ENCODE assay signal across 8 cellular contexts in the genomic region with DNA sequence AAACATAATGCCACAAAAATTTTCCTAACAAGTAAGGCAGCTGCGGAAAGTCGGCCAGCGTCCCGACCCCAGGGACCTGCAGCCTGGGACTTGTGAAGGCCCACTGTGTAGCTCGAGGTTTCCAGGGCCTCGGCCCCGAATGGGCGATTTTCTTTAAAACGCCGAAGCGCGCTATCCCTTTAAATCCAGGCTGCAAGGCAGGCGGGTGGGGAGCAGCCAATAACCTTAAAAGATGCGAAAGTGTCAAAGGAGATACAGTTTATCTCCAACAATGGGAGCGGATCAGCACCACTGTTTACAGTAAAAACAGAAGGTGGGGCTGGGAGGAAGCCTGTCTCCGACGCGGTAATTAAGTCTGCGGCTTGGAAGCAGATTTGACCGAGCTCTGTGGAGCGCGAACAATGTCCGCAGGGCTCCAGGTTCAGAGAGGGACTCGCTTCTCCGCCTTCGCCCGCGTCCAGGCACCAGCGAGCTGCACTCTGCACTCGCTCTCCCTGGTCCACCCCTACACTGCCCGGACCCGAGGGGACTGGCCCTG. TPM values are rescaled to one million over a fixed set of nuclear protein-coding genes. Genes with fewer than 3 reads are reported as not detected.
DNase-seq lines count a peak whose midpoint lies in the region; ATAC-seq and TF ChIP-seq lines count a peak whose summit lies in the region.

No MANE protein-coding gene starts in this region.

- no peaks in the 10 kb centered on the region for H3K36me3 ChIP-seq in adrenal gland (replicated peaks in 1 of 2)
- H3K36me3 ChIP-seq in right atrium auricular region: no peaks in the 10 kb centered on the region
- no peaks in the 10 kb centered on the region for H3K36me3 ChIP-seq in prostate gland

- H3K4me3 ChIP-seq in AG10803 (ENCODE audit: low read length) (peak overlapping the region; percentile 83), adrenal gland (peak overlapping the region; percentile 33 to 98 (median 79)), right atrium auricular region (peak overlapping the region; percentile 74 to 93), prostate gland (peak overlapping the region; percentile 72 to 91)

- 0 to 4% (median 1%) methylated on average over 20 to 32 of the region's 32 CpGs for WGBS in adrenal gland, 4 donors
- under 1% methylated on average over 28 of the region's 32 CpGs for WGBS in prostate gland

- H3K27me3 ChIP-seq in adrenal gland (no peaks in the 10 kb centered on the region), right atrium auricular region (no peaks in the 10 kb centered on the region), prostate gland (replicated peaks; ENCODE audit: insufficient read depth) (no peaks in the 10 kb centered on the region)

- ATAC-seq in GM19395 (IDR thresholded peaks at IDR 0.05; ENCODE audit: unreplicated experiment): peak; percentile 3
- ATAC-seq in GM21717 (IDR thresholded peaks at IDR 0.05; ENCODE audit: unreplicated experiment): no peak
- no peak for ATAC-seq in GM18511 (IDR thresholded peaks at IDR 0.05; ENCODE audit: unreplicated experiment)

- DNase-seq in AG10803 (ENCODE audit: low read depth) (peak; percentile 54), NCI-H460 (ENCODE audit: extremely low read depth, low read depth) (peak; percentile 46), adrenal gland (peak; percentile 26 to 68 (median 42)), right atrium auricular region (ENCODE audit: low spot score) (no peak), prostate gland (ENCODE audit: low spot score) (peak; percentile 43)

- no peak for TF ChIP-seq POLR2A in adrenal gland (IDR thresholded peaks at IDR 0.05)
- TF ChIP-seq POLR2A in prostate gland (IDR thresholded peaks at IDR 0.05): peak; percentile 12

- intact Hi-C loops in adrenal gland (cut with DNase I) (loop anchor here (5.0 to 10.0 kb wide), 4 partner anchors 74 to 334 kb away; partner anchors contain the start of gene SMIM15 (in 1 of the 2)), prostate gland (cut with DNase I) (loop anchor here (2.0 to 10.0 kb wide), 7 partner anchors 54 to 594 kb away; partner anchors contain the start of genes ERCC8 and NDUFAF2)

- no peak for TF ChIP-seq CTCF in AG10803 (conservative IDR thresholded peaks at IDR 0.05; ENCODE audit: low read length)
- no peak for TF ChIP-seq CTCF in adrenal gland (IDR thresholded peaks at IDR 0.05)
- TF ChIP-seq CTCF in right atrium auricular region (IDR thresholded peaks at IDR 0.05): no peak
- TF ChIP-seq CTCF in prostate gland (IDR thresholded peaks at IDR 0.05): no peak

- H3K4me1 ChIP-seq in adrenal gland (replicated peaks in 1 of 2) (peaks cover 0 to 26% of the 10 kb centered on the region in 2 donors), right atrium auricular region (peaks cover 0 to 25% of the 10 kb centered on the region in 2 donors), prostate gland (replicated peaks) (no peaks in the 10 kb centered on the region)

- H3K9me3 ChIP-seq in adrenal gland (replicated peaks in 1 of 3) (no peaks in the 10 kb centered on the region), right atrium auricular region (no peaks in the 10 kb centered on the region), prostate gland (no peaks in the 10 kb centered on the region)

- H3K27ac ChIP-seq in adrenal gland (peak overlapping the region; percentile 29 to 99 (median 91)), right atrium auricular region (peak overlapping the region; percentile 95 to 97), prostate gland (peak overlapping the region; percentile 97 to 98)

RNA-seq across cellular contexts. Expression of gene ZSWIM6, which starts 1.6 kb away (rescaled TPM):
- 10.6 and 13.0 TPM in 2 replicates for total RNA-seq in NCI-H460 (2014; rRNA removed; shearing (Covaris generic))
- polyA plus RNA-seq in NCI-H460 (2014; cell fraction: nucleus; rRNA removed): 6.1 and 7.2 TPM in 2 replicates
- 10 to 100 TPM in 5 of 8 donors, 1 to 10 TPM in 3; 6.6 to 14.6 (median 10.7) TPM for total RNA-seq in adrenal gland
- 1 to 10 TPM; 7.3 to 8.3 (median 8.2) TPM for polyA plus RNA-seq in adrenal gland
- 1 to 10 TPM; 4.6 to 5.6 TPM for total RNA-seq in right atrium auricular region
- 10 to 100 TPM in 1 of 2 donors, 1 to 10 TPM in 1; 8.7 to 13.7 TPM for total RNA-seq in prostate gland
